In the genomic region with DNA sequence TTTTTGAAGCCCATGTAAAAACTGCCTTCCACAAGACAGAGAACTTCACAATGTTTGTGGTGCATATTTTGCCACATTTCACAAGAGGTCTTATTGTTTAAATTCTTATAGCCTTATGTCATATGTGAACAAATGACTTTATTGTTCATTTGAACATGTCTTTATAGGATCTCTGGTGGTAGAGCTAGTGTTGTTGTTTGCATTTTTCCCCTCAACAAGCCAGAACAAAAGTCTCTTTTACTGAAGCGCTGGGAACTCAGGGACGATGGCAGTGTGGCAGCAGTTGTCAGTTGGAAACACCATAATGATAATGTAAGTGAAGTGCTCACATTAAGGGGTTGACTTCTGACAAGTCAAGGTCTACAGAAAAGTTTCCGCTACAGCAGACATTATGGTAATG, we compare ENCODE assay signal across 14 cellular contexts.
DNase-seq lines count a peak whose midpoint lies in the region; TF ChIP-seq lines count a peak whose summit lies in the region.
"Had no signal": no experiment of that assay in that cellular context is flagged by ENCODE, and none has a peak within 500 bp of the region (broad histone marks: within the 10 kb centered on the region; RNA-seq: fewer than 3 reads in every experiment).

No MANE protein-coding gene starts in this region.

- DNase-seq in DMS153 treated with DMSO at 0.1 percent for 48 hours (lab: John Stamatoyannopoulos, UW; ENCODE audit: unreplicated experiment) (peak; percentile 20), DMS153 (lab: John Stamatoyannopoulos, UW) (no peak), SW480 (ENCODE audit: low spot score) (peak; percentile 49), epithelial cell of esophagus (ENCODE audit: low read depth) (peak; percentile 21), putamen (ENCODE audit: low spot score) (peak; percentile 88), T-helper 1 cell (no peak), NCI-H1694 treated with DMSO at 0.1 percent for 48 hours (lab: John Stamatoyannopoulos, UW) (no peak)
- no peak for DNase-seq in stimulated activated naive CD4-positive, alpha-beta T cell (lab: John Stamatoyannopoulos, UW)
- DNase-seq: Caco-2, heart left ventricle, NCI-H1105, NCI-H524 treated with DMSO at 0.1 percent for 48 hours, small intestine, thyroid gland had no signal

- TF ChIP-seq CTCF in epithelial cell of esophagus (IDR thresholded peaks at IDR 0.05; ENCODE audit: insufficient read depth, low read depth, low read length, missing control alignments) = no peak

- H3K4me3 ChIP-seq in epithelial cell of esophagus (ENCODE audit: low read length) = no peak overlapping the region
- H3K4me3 ChIP-seq: heart left ventricle, thyroid gland had no signal

Comparison
In these comparisons a context has a peak if more than half of its experiments do, and no peak if none do; other contexts are left out.
1. DNase-seq: peak in DMS153 treated with DMSO at 0.1 percent for 48 hours (single experiment), SW480 (single experiment), epithelial cell of esophagus (single experiment) and putamen (single experiment); none in DMS153 (single experiment), T-helper 1 cell (0 of 5), stimulated activated naive CD4-positive, alpha-beta T cell (0 of 6) and NCI-H1694 treated with DMSO at 0.1 percent for 48 hours (single experiment).